In genomic region chr15:40443846-40444245, GRCh38 we compare ENCODE assay signal across 1 cellular context.
TF ChIP-seq lines count a peak whose summit lies in the region.

No MANE protein-coding gene starts in this region.

TF ChIP-seq in K562, 482 proteins besides CTCF, POLR2A, EP300 and RAD21:
- TF ChIP-seq LEF1 (IDR thresholded peaks at IDR 0.05), result no peak
- no peak for TF ChIP-seq HDAC2 (IDR thresholded peaks at IDR 0.05)
